In the genomic region with DNA sequence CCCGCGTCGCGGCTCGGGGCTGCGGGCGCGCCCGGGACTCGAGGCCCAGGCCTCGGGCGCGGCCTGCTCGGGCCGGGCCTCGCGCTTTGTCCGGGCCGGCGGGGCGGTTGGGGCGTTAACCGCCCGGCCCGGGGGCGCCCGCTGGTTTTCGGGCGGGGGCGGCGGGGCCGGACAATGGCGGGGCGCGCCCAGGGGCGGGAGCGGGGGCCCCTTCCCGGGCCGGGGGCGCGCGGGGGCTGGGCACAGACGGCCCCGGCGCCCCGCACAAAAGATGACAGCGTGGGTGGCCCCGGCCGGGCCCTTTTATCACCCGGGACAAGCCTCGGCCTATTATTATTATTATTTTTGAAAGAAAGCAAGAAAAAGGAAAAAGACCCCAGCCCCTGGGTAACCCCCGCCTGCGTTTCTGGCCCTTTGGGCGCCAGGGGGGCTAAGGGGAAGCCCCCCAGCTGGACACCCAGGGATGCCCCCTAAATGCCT, we compare ENCODE assay signal across 2 cellular contexts.
TF ChIP-seq lines count a peak whose summit lies in the region.

No MANE protein-coding gene starts in this region.

TF ChIP-seq in HEK293, 187 proteins besides CTCF, POLR2A, EP300 and RAD21 (continued from another document):
- TF ChIP-seq, protein P1, sequence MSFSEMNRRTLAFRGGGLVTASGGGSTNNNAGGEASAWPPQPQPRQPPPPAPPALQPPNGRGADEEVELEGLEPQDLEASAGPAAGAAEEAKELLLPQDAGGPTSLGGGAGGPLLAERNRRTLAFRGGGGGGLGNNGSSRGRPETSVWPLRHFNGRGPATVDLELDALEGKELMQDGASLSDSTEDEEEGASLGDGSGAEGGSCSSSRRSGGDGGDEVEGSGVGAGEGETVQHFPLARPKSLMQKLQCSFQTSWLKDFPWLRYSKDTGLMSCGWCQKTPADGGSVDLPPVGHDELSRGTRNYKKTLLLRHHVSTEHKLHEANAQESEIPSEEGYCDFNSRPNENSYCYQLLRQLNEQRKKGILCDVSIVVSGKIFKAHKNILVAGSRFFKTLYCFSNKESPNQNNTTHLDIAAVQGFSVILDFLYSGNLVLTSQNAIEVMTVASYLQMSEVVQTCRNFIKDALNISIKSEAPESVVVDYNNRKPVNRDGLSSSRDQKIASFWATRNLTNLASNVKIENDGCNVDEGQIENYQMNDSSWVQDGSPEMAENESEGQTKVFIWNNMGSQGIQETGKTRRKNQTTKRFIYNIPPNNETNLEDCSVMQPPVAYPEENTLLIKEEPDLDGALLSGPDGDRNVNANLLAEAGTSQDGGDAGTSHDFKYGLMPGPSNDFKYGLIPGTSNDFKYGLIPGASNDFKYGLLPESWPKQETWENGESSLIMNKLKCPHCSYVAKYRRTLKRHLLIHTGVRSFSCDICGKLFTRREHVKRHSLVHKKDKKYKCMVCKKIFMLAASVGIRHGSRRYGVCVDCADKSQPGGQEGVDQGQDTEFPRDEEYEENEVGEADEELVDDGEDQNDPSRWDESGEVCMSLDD (tag by site-specific recombination; IDR thresholded peaks at IDR 0.05), result 0 out of 2 replicates have a peak, but pooled peaks have one; percentile 37
- TF ChIP-seq ZNF843 (tag by site-specific recombination; IDR thresholded peaks at IDR 0.05), result no peak

TF ChIP-seq in GM12878, 131 proteins besides CTCF, POLR2A, EP300 and RAD21:
- TF ChIP-seq, protein P2, sequence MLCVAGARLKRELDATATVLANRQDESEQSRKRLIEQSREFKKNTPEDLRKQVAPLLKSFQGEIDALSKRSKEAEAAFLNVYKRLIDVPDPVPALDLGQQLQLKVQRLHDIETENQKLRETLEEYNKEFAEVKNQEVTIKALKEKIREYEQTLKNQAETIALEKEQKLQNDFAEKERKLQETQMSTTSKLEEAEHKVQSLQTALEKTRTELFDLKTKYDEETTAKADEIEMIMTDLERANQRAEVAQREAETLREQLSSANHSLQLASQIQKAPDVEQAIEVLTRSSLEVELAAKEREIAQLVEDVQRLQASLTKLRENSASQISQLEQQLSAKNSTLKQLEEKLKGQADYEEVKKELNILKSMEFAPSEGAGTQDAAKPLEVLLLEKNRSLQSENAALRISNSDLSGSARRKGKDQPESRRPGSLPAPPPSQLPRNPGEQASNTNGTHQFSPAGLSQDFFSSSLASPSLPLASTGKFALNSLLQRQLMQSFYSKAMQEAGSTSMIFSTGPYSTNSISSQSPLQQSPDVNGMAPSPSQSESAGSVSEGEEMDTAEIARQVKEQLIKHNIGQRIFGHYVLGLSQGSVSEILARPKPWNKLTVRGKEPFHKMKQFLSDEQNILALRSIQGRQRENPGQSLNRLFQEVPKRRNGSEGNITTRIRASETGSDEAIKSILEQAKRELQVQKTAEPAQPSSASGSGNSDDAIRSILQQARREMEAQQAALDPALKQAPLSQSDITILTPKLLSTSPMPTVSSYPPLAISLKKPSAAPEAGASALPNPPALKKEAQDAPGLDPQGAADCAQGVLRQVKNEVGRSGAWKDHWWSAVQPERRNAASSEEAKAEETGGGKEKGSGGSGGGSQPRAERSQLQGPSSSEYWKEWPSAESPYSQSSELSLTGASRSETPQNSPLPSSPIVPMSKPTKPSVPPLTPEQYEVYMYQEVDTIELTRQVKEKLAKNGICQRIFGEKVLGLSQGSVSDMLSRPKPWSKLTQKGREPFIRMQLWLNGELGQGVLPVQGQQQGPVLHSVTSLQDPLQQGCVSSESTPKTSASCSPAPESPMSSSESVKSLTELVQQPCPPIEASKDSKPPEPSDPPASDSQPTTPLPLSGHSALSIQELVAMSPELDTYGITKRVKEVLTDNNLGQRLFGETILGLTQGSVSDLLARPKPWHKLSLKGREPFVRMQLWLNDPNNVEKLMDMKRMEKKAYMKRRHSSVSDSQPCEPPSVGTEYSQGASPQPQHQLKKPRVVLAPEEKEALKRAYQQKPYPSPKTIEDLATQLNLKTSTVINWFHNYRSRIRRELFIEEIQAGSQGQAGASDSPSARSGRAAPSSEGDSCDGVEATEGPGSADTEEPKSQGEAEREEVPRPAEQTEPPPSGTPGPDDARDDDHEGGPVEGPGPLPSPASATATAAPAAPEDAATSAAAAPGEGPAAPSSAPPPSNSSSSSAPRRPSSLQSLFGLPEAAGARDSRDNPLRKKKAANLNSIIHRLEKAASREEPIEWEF (IDR thresholded peaks at IDR 0.05; ENCODE audit: insufficient replicate concordance, low read depth, low read length), result no peak
- no peak for TF ChIP-seq NRF1 (conservative IDR thresholded peaks at IDR 0.05; ENCODE audit: low read depth, low read length)
- TF ChIP-seq TAF1 (IDR thresholded peaks at IDR 0.05; ENCODE audit: borderline replicate concordance, low read depth, low read length), result no peak
- TF ChIP-seq ESRRA (IDR thresholded peaks at IDR 0.05; ENCODE audit: low read length), result no peak
- TF ChIP-seq JUNB (IDR thresholded peaks at IDR 0.05), result no peak
TF ChIP-seq in GM12878: peak in this region for 0.
